13 cellular contexts compared by ENCODE assay signal in genomic region chr3:69370945-69371301, GRCh38. TPM values are rescaled to one million over a fixed set of nuclear protein-coding genes. Genes with fewer than 3 reads are reported as not detected.
DNase-seq lines count a peak whose midpoint lies in the region; ATAC-seq and TF ChIP-seq lines count a peak whose summit lies in the region.
"Had no signal": no experiment of that assay in that cellular context is flagged by ENCODE, and none has a peak within 500 bp of the region (broad histone marks: within the 10 kb centered on the region; RNA-seq: fewer than 3 reads in every experiment).

No MANE protein-coding gene starts in this region.

- H3K27ac ChIP-seq in BLaER1 (peak overlapping the region; percentile 89), angular gyrus (ENCODE audit: low read depth, low read length) (peak overlapping the region; percentile 64), foreskin keratinocyte (peak overlapping the region; percentile 45)

- H3K9me3 ChIP-seq in BLaER1 = no peaks in the 10 kb centered on the region

- H3K9ac ChIP-seq in BLaER1 = peak overlapping the region; percentile 71

- H3K27me3 Mint-ChIP-seq in CD14-positive monocyte (ENCODE audit: low read depth in 3 of 3) = peaks cover 0 to 4% (median 0%) of the 10 kb centered on the region in 3 donors

- peaks cover 34% of the 10 kb centered on the region for H3K4me1 Mint-ChIP-seq in CD14-positive monocyte
- H3K4me1 Mint-ChIP-seq: nephron progenitor cell had no signal

- intact Hi-C loops in sciatic nerve (cut with DNase I) = no loop called here
- intact Hi-C loops in CD14-positive monocyte (cut with micrococcal nuclease) = no loop called here

- DNase-seq in foreskin keratinocyte (peak; percentile 85 to 91), sciatic nerve (ENCODE audit: low spot score) (no peak), CD14-positive monocyte (ENCODE audit: low spot score) (no peak)
- DNase-seq in activated naive CD4-positive, alpha-beta T cell treated with Interleukin-2 at 50 U/mL for 16 hours = no peak
- DNase-seq: activated T-cell treated with anti-CD3 and anti-CD28 coated beads, Interleukin-2, amount 50 U/mL, for 1 hour; nephron progenitor cell; OCI-M1 had no signal

- no peak overlapping the region for H3K4me3 Mint-ChIP-seq in CD14-positive monocyte
- H3K4me3 Mint-ChIP-seq: nephron progenitor cell had no signal

- peak overlapping the region in 2 of 7 donors; percentile 0 to 12 for H3K27ac Mint-ChIP-seq in CD14-positive monocyte
- H3K27ac Mint-ChIP-seq: nephron progenitor cell had no signal

- peak overlapping the region; percentile 52; the same call in 1 of the 2 replicates for H3K4me3 ChIP-seq in BLaER1

- ATAC-seq in foreskin keratinocyte = peak; percentile 76
- ATAC-seq in sciatic nerve = peak; percentile 14
- ATAC-seq in GM18858 (IDR thresholded peaks at IDR 0.05; ENCODE audit: unreplicated experiment) = no peak
- ATAC-seq in GM18511 (IDR thresholded peaks at IDR 0.05; ENCODE audit: unreplicated experiment) = no peak
- ATAC-seq: activated CD4-positive, CD25-positive, alpha-beta regulatory T cell treated with anti-CD3 and anti-CD28 coated beads, Interleukin-2, amount 50 U/mL, for 24 hours; HepG2 had no signal

- no peaks in the 10 kb centered on the region for H3K36me3 ChIP-seq in BLaER1

- H3K36me3 Mint-ChIP-seq in CD14-positive monocyte = peaks cover 9 to 11% of the 10 kb centered on the region in 2 donors

- H3K4me2 ChIP-seq in BLaER1 = peak overlapping the region; percentile 84

- no peaks in the 10 kb centered on the region for H4K20me1 ChIP-seq in BLaER1

- peaks cover 0 to 2% (median 0%) of the 10 kb centered on the region in 7 donors for H3K9me3 Mint-ChIP-seq in CD14-positive monocyte
- H3K9me3 Mint-ChIP-seq: nephron progenitor cell had no signal

- no peaks in the 10 kb centered on the region for H3K27me3 ChIP-seq in BLaER1
- H3K27me3 ChIP-seq in foreskin keratinocyte = no peaks in the 10 kb centered on the region

- H3K4me1 ChIP-seq in BLaER1 = peaks cover 60% of the 10 kb centered on the region
- peaks cover 38% of the 10 kb centered on the region for H3K4me1 ChIP-seq in foreskin keratinocyte

- TF ChIP-seq CTCF in foreskin keratinocyte (conservative IDR thresholded peaks at IDR 0.05) (no peak), CD14-positive monocyte (IDR thresholded peaks at IDR 0.05) (no peak)

RNA-seq across cellular contexts. Expression of gene FRMD4B, which starts 15.0 kb away (rescaled TPM):
- 61.3 and 66.8 TPM in 2 replicates for total RNA-seq in foreskin keratinocyte
- polyA plus RNA-seq in foreskin keratinocyte = 14.3 and 15.1 TPM in 2 replicates
- total RNA-seq in sciatic nerve = 48.6 TPM
- polyA plus RNA-seq in CD14-positive monocyte = 10 to 100 TPM; 19.6 to 21.0 TPM

Comparison
In these comparisons a context has a peak if more than half of its experiments do, and no peak if none do; other contexts are left out.
1. ATAC-seq: peak in foreskin keratinocyte (single experiment) and sciatic nerve (single experiment); none in GM18858 (single experiment) and GM18511 (single experiment).
2. DNase-seq: peak in foreskin keratinocyte (2 of 2); none in sciatic nerve (single experiment), CD14-positive monocyte (single experiment) and activated naive CD4-positive, alpha-beta T cell treated with Interleukin-2 at 50 U/mL for 16 hours (single experiment).
3. Peak in every context shown above with its lines, with median percentiles within 50 percentile points of each other: H3K27ac ChIP-seq.